In the genomic region with DNA sequence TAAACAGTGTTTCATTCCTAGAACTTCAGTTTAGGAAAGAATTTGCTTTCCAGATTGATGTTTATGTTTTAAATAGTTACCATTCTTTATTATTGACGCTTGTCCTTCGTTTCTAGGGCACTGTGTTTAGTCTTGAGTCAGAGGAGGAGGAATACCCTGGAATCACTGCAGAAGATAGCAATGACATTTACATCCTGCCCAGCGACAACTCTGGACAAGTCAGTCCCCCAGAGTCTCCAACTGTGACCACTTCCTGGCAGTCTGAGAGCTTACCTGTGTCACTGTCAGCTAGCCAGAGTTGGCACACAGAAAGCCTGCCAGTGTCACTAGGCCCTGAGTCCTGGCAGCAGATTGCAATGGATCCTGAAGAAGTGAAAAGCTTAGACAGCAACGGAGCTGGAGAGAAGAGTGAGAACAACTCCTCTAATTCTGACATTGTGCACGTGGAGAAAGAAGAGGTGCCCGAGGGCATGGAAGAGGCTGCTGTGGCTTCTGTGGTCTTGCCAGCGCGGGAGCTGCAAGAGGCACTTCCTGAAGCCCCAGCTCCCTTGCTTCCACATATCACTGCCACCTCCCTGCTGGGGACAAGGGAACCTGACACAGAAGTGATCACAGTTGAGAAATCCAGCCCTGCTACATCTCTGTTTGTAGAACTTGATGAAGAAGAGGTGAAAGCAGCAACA, we compare ENCODE assay signal across 9 cellular contexts.
DNase-seq lines count a peak whose midpoint lies in the region; ATAC-seq and TF ChIP-seq lines count a peak whose summit lies in the region.
"Had no signal": no experiment of that assay in that cellular context is flagged by ENCODE, and none has a peak within 500 bp of the region (broad histone marks: within the 10 kb centered on the region; RNA-seq: fewer than 3 reads in every experiment).

No MANE protein-coding gene starts in this region.

- no peaks in the 10 kb centered on the region for H3K27me3 ChIP-seq in neutrophil

- no peak overlapping the region for H3K4me3 Mint-ChIP-seq in effector memory CD8-positive, alpha-beta T cell
- H3K4me3 Mint-ChIP-seq: H9 had no signal

- TF ChIP-seq CTCF in RWPE1 (conservative IDR thresholded peaks at IDR 0.05; ENCODE audit: low read depth) = no peak
- no peak for TF ChIP-seq CTCF in neutrophil (IDR thresholded peaks at IDR 0.05)

- peak overlapping the region; percentile 19; the same call in 1 of the 2 replicates for H3K27ac ChIP-seq in RWPE1
- H3K27ac ChIP-seq in neutrophil = peak overlapping the region; percentile 70

- H3K27ac Mint-ChIP-seq in effector memory CD8-positive, alpha-beta T cell = peak overlapping the region; percentile 86 to 92

- peaks cover 38% of the 10 kb centered on the region for H3K36me3 ChIP-seq in neutrophil

- H3K4me1 ChIP-seq in neutrophil (ENCODE audit: control insufficient read depth in 1 of 2, insufficient read depth in 1 of 2, low read depth in 1 of 2, low read length in 1 of 2) = peaks cover 14 to 15% of the 10 kb centered on the region in 2 experiments

- H3K27me3 Mint-ChIP-seq in effector memory CD8-positive, alpha-beta T cell = no peaks in the 10 kb centered on the region

- peaks cover 8 to 14% of the 10 kb centered on the region in 2 donors for H3K4me1 Mint-ChIP-seq in effector memory CD8-positive, alpha-beta T cell (ENCODE audit: low read depth in 2 of 2)
- H3K4me1 Mint-ChIP-seq: H9 had no signal

- POLR2A ChIA-PET in RWPE1 (lab: Yijun Ruan, JAX; ENCODE audit: low non-redundant PET) = no interaction called here

- no peaks in the 10 kb centered on the region for H3K9me3 ChIP-seq in neutrophil

- ATAC-seq in effector memory CD8-positive, alpha-beta T cell (replicated peaks) = peak; percentile 43
- no peak for ATAC-seq in HG03565 (IDR thresholded peaks at IDR 0.05; ENCODE audit: unreplicated experiment)
- ATAC-seq in HG02973 (IDR thresholded peaks at IDR 0.05; ENCODE audit: unreplicated experiment) = no peak

- H3K36me3 Mint-ChIP-seq in effector memory CD8-positive, alpha-beta T cell (ENCODE audit: insufficient read depth) = peaks cover 13% of the 10 kb centered on the region

- no peak overlapping the region for H3K4me3 ChIP-seq in neutrophil (ENCODE audit: low read depth in 1 of 2, low read length in 1 of 2)

- CTCF ChIA-PET in RWPE1 (lab: Yijun Ruan, JAX) = no interaction called here

- DNase-seq in GDM1 (lab: John Stamatoyannopoulos, UW) (peak; percentile 54), RWPE1 (ENCODE audit: low spot score) (no peak), NCI-H524 (lab: John Stamatoyannopoulos, UW) (no peak), COLO668 (lab: John Stamatoyannopoulos, UW; ENCODE audit: unreplicated experiment) (no peak)
- no peak for DNase-seq in effector memory CD8-positive, alpha-beta T cell
- DNase-seq: H9 had no signal

- H3K9me3 Mint-ChIP-seq in effector memory CD8-positive, alpha-beta T cell = no peaks in the 10 kb centered on the region
- H3K9me3 Mint-ChIP-seq: H9 had no signal
